2 cellular contexts compared by ENCODE assay signal in the genomic region with DNA sequence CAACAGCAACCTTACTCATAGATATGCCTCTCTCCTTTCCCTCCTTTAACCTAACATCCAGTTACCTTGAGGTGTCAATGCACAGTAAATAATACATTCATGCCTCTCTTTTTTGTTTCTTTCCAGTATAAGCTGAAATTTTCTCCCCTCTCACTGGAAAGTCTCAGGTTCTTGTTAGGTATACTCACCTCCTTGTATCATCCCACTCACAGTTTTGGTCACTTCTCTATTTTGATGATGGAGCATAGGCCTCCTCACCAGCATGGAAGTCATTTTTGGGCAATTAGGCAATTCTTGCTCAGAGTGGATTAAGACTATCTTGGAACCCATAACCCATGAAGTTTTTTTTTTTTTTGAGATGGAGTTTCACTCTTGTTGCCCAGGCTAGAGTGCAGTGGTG.
TF ChIP-seq lines count a peak whose summit lies in the region.

No MANE protein-coding gene starts in this region.

TF ChIP-seq in GM12891, 5 proteins besides CTCF, POLR2A, EP300 and RAD21:
- TF ChIP-seq POLR2AphosphoS5 (IDR thresholded peaks at IDR 0.05; ENCODE audit: low read depth, low read length) (no peak), SPI1 (IDR thresholded peaks at IDR 0.05; ENCODE audit: low read depth, low read length) (peak; percentile 86), POU2F2 (IDR thresholded peaks at IDR 0.05; ENCODE audit: low read depth, low read length) (no peak), TAF1 (IDR thresholded peaks at IDR 0.05; ENCODE audit: low read depth, low read length) (no peak), PAX5 (IDR thresholded peaks at IDR 0.05; ENCODE audit: insufficient read depth, low read length, severe bottlenecking) (no peak)

TF ChIP-seq in GM12878, 131 proteins besides CTCF, POLR2A, EP300 and RAD21:
- 0 out of 2 replicates have a peak, but pooled peaks have one; percentile 40 for TF ChIP-seq NBN (IDR thresholded peaks at IDR 0.05)
- TF ChIP-seq CBX5 (IDR thresholded peaks at IDR 0.05; ENCODE audit: low read depth), result no peak
- TF ChIP-seq IKZF2 (IDR thresholded peaks at IDR 0.05), result peak; percentile 55 to 57; a peak in 2 of 4 replicates
- TF ChIP-seq MTA2 (IDR thresholded peaks at IDR 0.05; ENCODE audit: low read depth), result 0 out of 2 replicates have a peak, but pooled peaks have one; percentile 45
- 0 out of 2 replicates have a peak, but pooled peaks have one; percentile 39 for TF ChIP-seq DPF2 (IDR thresholded peaks at IDR 0.05)
- TF ChIP-seq TCF3 (IDR thresholded peaks at IDR 0.05; ENCODE audit: borderline replicate concordance, insufficient read depth, low read depth, low read length), result no peak
- TF ChIP-seq SPI1 (IDR thresholded peaks at IDR 0.05; ENCODE audit: borderline replicate concordance, insufficient read depth, low read depth, low read length), result peak; percentile 82
- TF ChIP-seq, protein P1, sequence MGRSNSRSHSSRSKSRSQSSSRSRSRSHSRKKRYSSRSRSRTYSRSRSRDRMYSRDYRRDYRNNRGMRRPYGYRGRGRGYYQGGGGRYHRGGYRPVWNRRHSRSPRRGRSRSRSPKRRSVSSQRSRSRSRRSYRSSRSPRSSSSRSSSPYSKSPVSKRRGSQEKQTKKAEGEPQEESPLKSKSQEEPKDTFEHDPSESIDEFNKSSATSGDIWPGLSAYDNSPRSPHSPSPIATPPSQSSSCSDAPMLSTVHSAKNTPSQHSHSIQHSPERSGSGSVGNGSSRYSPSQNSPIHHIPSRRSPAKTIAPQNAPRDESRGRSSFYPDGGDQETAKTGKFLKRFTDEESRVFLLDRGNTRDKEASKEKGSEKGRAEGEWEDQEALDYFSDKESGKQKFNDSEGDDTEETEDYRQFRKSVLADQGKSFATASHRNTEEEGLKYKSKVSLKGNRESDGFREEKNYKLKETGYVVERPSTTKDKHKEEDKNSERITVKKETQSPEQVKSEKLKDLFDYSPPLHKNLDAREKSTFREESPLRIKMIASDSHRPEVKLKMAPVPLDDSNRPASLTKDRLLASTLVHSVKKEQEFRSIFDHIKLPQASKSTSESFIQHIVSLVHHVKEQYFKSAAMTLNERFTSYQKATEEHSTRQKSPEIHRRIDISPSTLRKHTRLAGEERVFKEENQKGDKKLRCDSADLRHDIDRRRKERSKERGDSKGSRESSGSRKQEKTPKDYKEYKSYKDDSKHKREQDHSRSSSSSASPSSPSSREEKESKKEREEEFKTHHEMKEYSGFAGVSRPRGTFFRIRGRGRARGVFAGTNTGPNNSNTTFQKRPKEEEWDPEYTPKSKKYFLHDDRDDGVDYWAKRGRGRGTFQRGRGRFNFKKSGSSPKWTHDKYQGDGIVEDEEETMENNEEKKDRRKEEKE (IDR thresholded peaks at IDR 0.05), result no peak
- TF ChIP-seq SUPT20H (IDR thresholded peaks at IDR 0.05; ENCODE audit: borderline replicate concordance, control insufficient read depth, low read depth, low read length), result no peak
- TF ChIP-seq RAD51 (IDR thresholded peaks at IDR 0.05), result no peak
- TF ChIP-seq FOS (IDR thresholded peaks at IDR 0.05; ENCODE audit: borderline replicate concordance, extremely low read depth, insufficient read length), result no peak
- TF ChIP-seq, protein P2, sequence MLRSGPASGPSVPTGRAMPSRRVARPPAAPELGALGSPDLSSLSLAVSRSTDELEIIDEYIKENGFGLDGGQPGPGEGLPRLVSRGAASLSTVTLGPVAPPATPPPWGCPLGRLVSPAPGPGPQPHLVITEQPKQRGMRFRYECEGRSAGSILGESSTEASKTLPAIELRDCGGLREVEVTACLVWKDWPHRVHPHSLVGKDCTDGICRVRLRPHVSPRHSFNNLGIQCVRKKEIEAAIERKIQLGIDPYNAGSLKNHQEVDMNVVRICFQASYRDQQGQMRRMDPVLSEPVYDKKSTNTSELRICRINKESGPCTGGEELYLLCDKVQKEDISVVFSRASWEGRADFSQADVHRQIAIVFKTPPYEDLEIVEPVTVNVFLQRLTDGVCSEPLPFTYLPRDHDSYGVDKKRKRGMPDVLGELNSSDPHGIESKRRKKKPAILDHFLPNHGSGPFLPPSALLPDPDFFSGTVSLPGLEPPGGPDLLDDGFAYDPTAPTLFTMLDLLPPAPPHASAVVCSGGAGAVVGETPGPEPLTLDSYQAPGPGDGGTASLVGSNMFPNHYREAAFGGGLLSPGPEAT (IDR thresholded peaks at IDR 0.05; ENCODE audit: low read depth), result peak; percentile 81
- TF ChIP-seq IKZF1 (conservative IDR thresholded peaks at IDR 0.05), result 0 out of 2 replicates have a peak, but pooled peaks have one; percentile 41
